ENCODE assay signal across 8 cellular contexts in genomic region chr16:30893744-30894539, GRCh38. TPM values are rescaled to one million over a fixed set of nuclear protein-coding genes. Genes with fewer than 3 reads are reported as not detected.
A peak's percentile ranks its signal among the peaks of the same experiment; 100 is the strongest.
DNase-seq lines count a peak whose midpoint lies in the region; ATAC-seq and TF ChIP-seq lines count a peak whose summit lies in the region.

BCL7C (minus strand) TSS chr16:30894077; CDS start chr16:30893944, 133 bp downstream.

- H3K4me3 ChIP-seq in ectodermal cell (ENCODE audit: insufficient read depth, low read depth, low read length): peak within 1 kb of the TSS; percentile 55

- CTCF ChIA-PET in activated CD8-positive, alpha-beta T cell treated with anti-CD3 and anti-CD28 coated beads for 36 hours (lab: Charles Lee): interaction anchor here (1.7 to 2.5 kb wide), 2 partner anchors 8 to 49 kb away, joined by 7 to 17 read pairs; no protein-coding TSS in a partner anchor

- peaks cover 14% of the 10 kb centered on the region for H3K4me1 ChIP-seq in ectodermal cell (ENCODE audit: control insufficient read depth, insufficient read depth, low read length)

- DNase-seq in C1 segment of cervical spinal cord (lab: John Stamatoyannopoulos, UW): peak; percentile 15 to 89 (median 68)
- DNase-seq in NCI-H748 (lab: John Stamatoyannopoulos, UW; ENCODE audit: unreplicated experiment): peak; percentile 88
- DNase-seq in activated CD8-positive, alpha-beta T cell treated with anti-CD3 and anti-CD28 coated beads for 36 hours: peak; percentile 90
- DNase-seq in lung microvascular endothelial cell (ENCODE audit: low read depth in 2 of 2): peak; percentile 88 to 94
- peak; percentile 72 to 85 (median 73) for DNase-seq in stimulated activated CD4-positive, alpha-beta T cell treated with anti-CD3 and anti-CD28 coated beads, TNF-alpha, amount 100 ng/mL, for 48 hours (ENCODE audit: low read depth in 3 of 3)

- WGBS in ectodermal cell, 2 experiments: 1% methylated on average over 97 of the region's 97 CpGs

- ATAC-seq in HG03432 (IDR thresholded peaks at IDR 0.05; ENCODE audit: unreplicated experiment): peak; percentile 87
- ATAC-seq in activated CD8-positive, alpha-beta T cell treated with anti-CD3 and anti-CD28 coated beads for 36 hours: peak; percentile 78

- peaks cover 36% of the 10 kb centered on the region for H3K4me1 Mint-ChIP-seq in activated CD8-positive, alpha-beta T cell treated with anti-CD3 and anti-CD28 coated beads for 36 hours (ENCODE audit: low read depth)

- H3K27me3 ChIP-seq in ectodermal cell (ENCODE audit: control insufficient read depth, insufficient read depth, low read length, poor library complexity, severe bottlenecking): peaks cover 11% of the 10 kb centered on the region

- peaks cover 2% of the 10 kb centered on the region for H3K36me3 ChIP-seq in ectodermal cell (ENCODE audit: control insufficient read depth, insufficient read depth, low read length)

- POLR2A ChIA-PET in activated CD8-positive, alpha-beta T cell treated with anti-CD3 and anti-CD28 coated beads for 36 hours (lab: Charles Lee): interaction anchor here (0.7 to 8.1 kb wide), 6 partner anchors 8 to 123 kb away, joined by 3 to 64 read pairs (median 5); no protein-coding TSS in a partner anchor

- no peak for TF ChIP-seq CTCF in activated CD8-positive, alpha-beta T cell treated with anti-CD3 and anti-CD28 coated beads for 36 hours (IDR thresholded peaks at IDR 0.05)

- peak within 1 kb of the TSS; percentile 86 for H3K4me3 Mint-ChIP-seq in activated CD8-positive, alpha-beta T cell treated with anti-CD3 and anti-CD28 coated beads for 36 hours

- no peak within 1 kb of the TSS for H3K27ac ChIP-seq in ectodermal cell (ENCODE audit: insufficient read depth, low read depth, low read length, poor library complexity, severe bottlenecking)

- no peaks in the 10 kb centered on the region for H3K9me3 Mint-ChIP-seq in activated CD8-positive, alpha-beta T cell treated with anti-CD3 and anti-CD28 coated beads for 36 hours

- H3K27me3 Mint-ChIP-seq in activated CD8-positive, alpha-beta T cell treated with anti-CD3 and anti-CD28 coated beads for 36 hours: no peaks in the 10 kb centered on the region

- intact Hi-C loops in activated CD8-positive, alpha-beta T cell treated with anti-CD3 and anti-CD28 coated beads for 36 hours (cut with micrococcal nuclease): loop anchor here (10.0 kb wide), 1 partner anchor 239 kb away; the partner anchor contains the start of genes FBRS and PRR14

- H3K36me3 Mint-ChIP-seq in activated CD8-positive, alpha-beta T cell treated with anti-CD3 and anti-CD28 coated beads for 36 hours (ENCODE audit: low read depth): peaks cover 8% of the 10 kb centered on the region

- peak within 1 kb of the TSS; percentile 88 for H3K27ac Mint-ChIP-seq in activated CD8-positive, alpha-beta T cell treated with anti-CD3 and anti-CD28 coated beads for 36 hours

- peak; percentile 80 for TF ChIP-seq POLR2A in GM19193 (IDR thresholded peaks at IDR 0.05; ENCODE audit: extremely low read depth, insufficient read depth, insufficient read length)

- no peaks in the 10 kb centered on the region for H3K9me3 ChIP-seq in ectodermal cell (ENCODE audit: control insufficient read depth, low read length)

RNA-seq across cellular contexts. Expression of gene BCL7C, which starts in this region (rescaled TPM):
- 10 to 100 TPM; 21.8 to 23.6 TPM for total RNA-seq in activated CD8-positive, alpha-beta T cell treated with anti-CD3 and anti-CD28 coated beads for 36 hours
- 40.5 TPM for polyA plus RNA-seq in ectodermal cell (2013, experiment 1 of 4)
- 35.8 TPM for polyA plus RNA-seq in ectodermal cell (2013, experiment 2 of 4)
- 32.7 TPM for polyA plus RNA-seq in ectodermal cell (2013, experiment 3 of 4)
- 37.9 TPM for polyA plus RNA-seq in ectodermal cell (2013, experiment 4 of 4)
- 39.7 and 72.0 TPM in 2 replicates for total RNA-seq in lung microvascular endothelial cell
